1 cellular context compared by ENCODE assay signal in genomic region chr3:127997961-127998360, GRCh38.
TF ChIP-seq lines count a peak whose summit lies in the region.

No MANE protein-coding gene starts in this region.

TF ChIP-seq in HepG2, 621 proteins besides CTCF, POLR2A, EP300 and RAD21 (continued from another document and continues in another):
- TF ChIP-seq MAX (IDR thresholded peaks at IDR 0.05) (peak; percentile 88), ZMYM3 (CRISPR knock-in tag; IDR thresholded peaks at IDR 0.05) (peak; percentile 91), ZNF609 (CRISPR knock-in tag; IDR thresholded peaks at IDR 0.05; ENCODE audit: borderline replicate concordance) (peak; percentile 77; the same call in 1 of the 2 replicates), ZNF790 (CRISPR knock-in tag; IDR thresholded peaks at IDR 0.05; ENCODE audit: borderline replicate concordance) (peak; percentile 28; the same call in 1 of the 2 replicates), TBX2 (CRISPR knock-in tag; IDR thresholded peaks at IDR 0.05; ENCODE audit: borderline replicate concordance) (peak; percentile 75; the same call in 1 of the 2 replicates), ADNP (CRISPR knock-in tag; IDR thresholded peaks at IDR 0.05) (no peak), ZNF772 (CRISPR knock-in tag; IDR thresholded peaks at IDR 0.05) (0 out of 2 replicates have a peak, but pooled peaks have one; percentile 34), SALL1 (CRISPR knock-in tag; IDR thresholded peaks at IDR 0.05) (peak; percentile 98), HOXA5 (CRISPR knock-in tag; IDR thresholded peaks at IDR 0.05) (no peak), PAXIP1 (CRISPR knock-in tag; conservative IDR thresholded peaks at IDR 0.05) (peak; percentile 82), NPAS2 (CRISPR knock-in tag; IDR thresholded peaks at IDR 0.05; ENCODE audit: borderline replicate concordance) (peak; percentile 74; the same call in 1 of the 2 replicates), SOX5 (CRISPR knock-in tag; IDR thresholded peaks at IDR 0.05; ENCODE audit: borderline replicate concordance) (peak; percentile 85), TFDP1 (CRISPR knock-in tag; IDR thresholded peaks at IDR 0.05; ENCODE audit: borderline replicate concordance) (peak; percentile 50; the same call in 1 of the 2 replicates), SMARCC2 (IDR thresholded peaks at IDR 0.05) (no peak), TGIF2 (CRISPR knock-in tag; IDR thresholded peaks at IDR 0.05) (peak; percentile 44; the same call in 1 of the 2 replicates), TEAD3 (CRISPR knock-in tag; optimal IDR thresholded peaks at IDR 0.05; ENCODE audit: borderline replicate concordance) (peak; percentile 97), UBTF (CRISPR knock-in tag; IDR thresholded peaks at IDR 0.05) (peak; percentile 44; the same call in 1 of the 2 replicates), ATF2 (CRISPR knock-in tag; IDR thresholded peaks at IDR 0.05) (peak; percentile 71; the same call in 1 of the 2 replicates), RELA (CRISPR knock-in tag; IDR thresholded peaks at IDR 0.05) (no peak), PHF21A (CRISPR knock-in tag; IDR thresholded peaks at IDR 0.05) (peak; percentile 55; the same call in 1 of the 2 replicates), ZNF788 (CRISPR knock-in tag; IDR thresholded peaks at IDR 0.05; ENCODE audit: borderline replicate concordance) (peak; percentile 82; the same call in 1 of the 2 replicates), ZNF281 (CRISPR knock-in tag; IDR thresholded peaks at IDR 0.05; ENCODE audit: borderline replicate concordance) (peak; percentile 38; the same call in 1 of the 2 replicates), SMC3 (IDR thresholded peaks at IDR 0.05; ENCODE audit: low read length) (peak; percentile 12; the same call in 1 of the 2 replicates), ZBTB7B (CRISPR knock-in tag; IDR thresholded peaks at IDR 0.05) (peak; percentile 54; the same call in 1 of the 2 replicates), ZNF792 (CRISPR knock-in tag; IDR thresholded peaks at IDR 0.05) (peak; percentile 87; the same call in 1 of the 2 replicates), ZBTB25 (CRISPR knock-in tag; IDR thresholded peaks at IDR 0.05) (peak; percentile 64; the same call in 1 of the 2 replicates), GMEB1 (CRISPR knock-in tag; IDR thresholded peaks at IDR 0.05; ENCODE audit: borderline replicate concordance) (peak; percentile 30; the same call in 1 of the 2 replicates), IRF2 (CRISPR knock-in tag; IDR thresholded peaks at IDR 0.05) (peak; percentile 85), KDM2A (CRISPR knock-in tag; IDR thresholded peaks at IDR 0.05; ENCODE audit: borderline replicate concordance, low read depth) (peak; percentile 72), ETV5 (CRISPR knock-in tag; IDR thresholded peaks at IDR 0.05; ENCODE audit: borderline replicate concordance) (peak; percentile 61; the same call in 1 of the 2 replicates), EHMT2 (IDR thresholded peaks at IDR 0.05; ENCODE audit: borderline replicate concordance, low read depth, low read length) (peak; percentile 61; the same call in 1 of the 2 replicates), ARNTL (CRISPR knock-in tag; IDR thresholded peaks at IDR 0.05) (peak; percentile 99), JARID2 (CRISPR knock-in tag; IDR thresholded peaks at IDR 0.05; ENCODE audit: insufficient replicate concordance) (peak; percentile 37), ZFY (CRISPR knock-in tag; IDR thresholded peaks at IDR 0.05) (peak; percentile 25; the same call in 1 of the 2 replicates), DNMT1 (CRISPR knock-in tag; IDR thresholded peaks at IDR 0.05) (no peak), FOSL2 (CRISPR knock-in tag; IDR thresholded peaks at IDR 0.05) (peak; percentile 80), ZNF253 (CRISPR knock-in tag; IDR thresholded peaks at IDR 0.05; ENCODE audit: borderline replicate concordance) (peak; percentile 60; the same call in 1 of the 2 replicates), ZNF589 (CRISPR knock-in tag; conservative IDR thresholded peaks at IDR 0.05) (0 out of 2 replicates have a peak, but pooled peaks have one; percentile 29)
